9 cellular contexts compared by ENCODE assay signal in genomic region chr22:18970180-18970947, GRCh38. TPM values are rescaled to one million over a fixed set of nuclear protein-coding genes. Genes with fewer than 3 reads are reported as not detected.
DNase-seq lines count a peak whose midpoint lies in the region; ATAC-seq, FAIRE-seq and TF ChIP-seq lines count a peak whose summit lies in the region.
"Had no signal": no experiment of that assay in that cellular context is flagged by ENCODE, and none has a peak within 500 bp of the region (broad histone marks: within the 10 kb centered on the region; RNA-seq: fewer than 3 reads in every experiment).

No MANE protein-coding gene starts in this region.

- peak overlapping the region; percentile 45 to 53 for H3K4me3 Mint-ChIP-seq in activated T-cell treated with anti-CD3 and anti-CD28 coated beads, Interleukin-2, amount 50 U/mL, for 72 hours

- H3K27ac Mint-ChIP-seq in activated T-cell treated with anti-CD3 and anti-CD28 coated beads, Interleukin-2, amount 50 U/mL, for 72 hours: no peak overlapping the region

- H3K4me3 ChIP-seq in skin epidermis: peak overlapping the region; percentile 45 to 65 (median 54)

- TF ChIP-seq POLR2A in H54 (IDR thresholded peaks at IDR 0.05; ENCODE audit: low read depth, low read length): no peak

- H3K9me3 Mint-ChIP-seq in activated T-cell treated with anti-CD3 and anti-CD28 coated beads, Interleukin-2, amount 50 U/mL, for 72 hours: no peaks in the 10 kb centered on the region

- ATAC-seq in activated T-cell treated with anti-CD3 and anti-CD28 coated beads, Interleukin-2, amount 50 U/mL, for 72 hours (replicated peaks in 1 of 2): peak; percentile 59 to 71
- ATAC-seq in HG03378 (IDR thresholded peaks at IDR 0.05; ENCODE audit: unreplicated experiment): no peak
- no peak for ATAC-seq in GM21529 (IDR thresholded peaks at IDR 0.05; ENCODE audit: unreplicated experiment)

- FAIRE-seq in H54 (lab: Jason Lieb, UNC): no peak
- FAIRE-seq: GM18507 had no signal

- H3K27me3 Mint-ChIP-seq in activated T-cell treated with anti-CD3 and anti-CD28 coated beads, Interleukin-2, amount 50 U/mL, for 72 hours (ENCODE audit: low read depth): peaks cover 7% of the 10 kb centered on the region

- no peaks in the 10 kb centered on the region for H3K4me1 Mint-ChIP-seq in activated T-cell treated with anti-CD3 and anti-CD28 coated beads, Interleukin-2, amount 50 U/mL, for 72 hours (ENCODE audit: low read depth)

- DNase-seq in H54 (ENCODE audit: insufficient read length, low spot score): peak; percentile 35
- DNase-seq in activated T-cell treated with anti-CD3 and anti-CD28 coated beads, Interleukin-2, amount 50 U/mL, for 72 hours: peak in 1 of 2 donors; percentile 21
- peak; percentile 21 for DNase-seq in hepatic stellate cell (ENCODE audit: low spot score)
- no peak for DNase-seq in mesenteric fat pad (ENCODE audit: low spot score)

- H3K27ac ChIP-seq in 22Rv1 (peak overlapping the region; percentile 48), skin epidermis (peak overlapping the region in 1 of 21 experiments; percentile 38)

- TF ChIP-seq CTCF in 22Rv1 (IDR thresholded peaks at IDR 0.05): peak; percentile 30

- no peaks in the 10 kb centered on the region for H3K36me3 Mint-ChIP-seq in activated T-cell treated with anti-CD3 and anti-CD28 coated beads, Interleukin-2, amount 50 U/mL, for 72 hours (ENCODE audit: insufficient read depth in 2 of 2)

RNA-seq across cellular contexts. Expression of gene PRODH, which starts 34.3 kb away (rescaled TPM):
- total RNA-seq in activated T-cell treated with anti-CD3 and anti-CD28 coated beads, Interleukin-2, amount 50 U/mL, for 72 hours: 1 to 10 TPM in 1 of 2 donors, under 1 TPM in 1; 0.76 to 1.1 TPM
- total RNA-seq in mesenteric fat pad: 2.5 TPM

Comparison
In these comparisons a context has a peak if more than half of its experiments do, and no peak if none do; other contexts are left out.
1. ATAC-seq: peak in activated T-cell treated with anti-CD3 and anti-CD28 coated beads, Interleukin-2, amount 50 U/mL, for 72 hours (2 of 2); none in HG03378 (single experiment) and GM21529 (single experiment).